ENCODE assay signal across 1 cellular context in genomic region chr15:99996667-99997066, GRCh38.
TF ChIP-seq lines count a peak whose summit lies in the region.

No MANE protein-coding gene starts in this region.

TF ChIP-seq in HEK293, 187 proteins besides CTCF, POLR2A, EP300 and RAD21 (continued from another document):
- TF ChIP-seq ATF2 (tag by site-specific recombination; IDR thresholded peaks at IDR 0.05; ENCODE audit: low read depth) (peak; percentile 73), ZNF133 (tag by site-specific recombination; IDR thresholded peaks at IDR 0.05) (no peak), TCF7L2 (IDR thresholded peaks at IDR 0.05; ENCODE audit: borderline replicate concordance, low read depth, low read length) (peak; percentile 20; the same call in 1 of the 2 replicates), ZNF623 (tag by site-specific recombination; IDR thresholded peaks at IDR 0.05) (no peak), ZNF580 (tag by site-specific recombination; IDR thresholded peaks at IDR 0.05) (0 out of 2 replicates have a peak, but pooled peaks have one; percentile 11), OVOL3 (tag by site-specific recombination; IDR thresholded peaks at IDR 0.05) (no peak; the same call in 1 of the 2 replicates), ZNF214 (tag by site-specific recombination; IDR thresholded peaks at IDR 0.05; ENCODE audit: borderline replicate concordance) (no peak)
- TF ChIP-seq, protein P1, sequence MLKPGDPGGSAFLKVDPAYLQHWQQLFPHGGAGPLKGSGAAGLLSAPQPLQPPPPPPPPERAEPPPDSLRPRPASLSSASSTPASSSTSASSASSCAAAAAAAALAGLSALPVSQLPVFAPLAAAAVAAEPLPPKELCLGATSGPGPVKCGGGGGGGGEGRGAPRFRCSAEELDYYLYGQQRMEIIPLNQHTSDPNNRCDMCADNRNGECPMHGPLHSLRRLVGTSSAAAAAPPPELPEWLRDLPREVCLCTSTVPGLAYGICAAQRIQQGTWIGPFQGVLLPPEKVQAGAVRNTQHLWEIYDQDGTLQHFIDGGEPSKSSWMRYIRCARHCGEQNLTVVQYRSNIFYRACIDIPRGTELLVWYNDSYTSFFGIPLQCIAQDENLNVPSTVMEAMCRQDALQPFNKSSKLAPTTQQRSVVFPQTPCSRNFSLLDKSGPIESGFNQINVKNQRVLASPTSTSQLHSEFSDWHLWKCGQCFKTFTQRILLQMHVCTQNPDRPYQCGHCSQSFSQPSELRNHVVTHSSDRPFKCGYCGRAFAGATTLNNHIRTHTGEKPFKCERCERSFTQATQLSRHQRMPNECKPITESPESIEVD (tag by site-specific recombination; IDR thresholded peaks at IDR 0.05): peak; percentile 67
